8 cellular contexts compared by ENCODE assay signal in genomic region chr3:17740703-17741102, GRCh38. TPM values are rescaled to one million over a fixed set of nuclear protein-coding genes. Genes with fewer than 3 reads are reported as not detected.
DNase-seq lines count a peak whose midpoint lies in the region; ATAC-seq and TF ChIP-seq lines count a peak whose summit lies in the region.

No MANE protein-coding gene starts in this region.

- TF ChIP-seq CTCF in HEK293 (tag by site-specific recombination; IDR thresholded peaks at IDR 0.05) = no peak
- TF ChIP-seq CTCF in RWPE2 (IDR thresholded peaks at IDR 0.05; ENCODE audit: poor library complexity, severe bottlenecking) = no peak
- no peak for TF ChIP-seq CTCF in endodermal cell (conservative IDR thresholded peaks at IDR 0.05)

- H3K4me3 ChIP-seq in CD4-positive, CD25-positive, alpha-beta regulatory T cell (ENCODE audit: low read depth, low read length) = peak overlapping the region; percentile 88
- H3K4me3 ChIP-seq in HEK293 (ENCODE audit: low read depth, low read length) (no peak overlapping the region), RWPE2 (ENCODE audit: severe bottlenecking) (peak overlapping the region; percentile 58), endodermal cell (ENCODE audit: low read length) (peak overlapping the region; percentile 89)

- peak in 1 of 3 donors; percentile 17 for DNase-seq in CD4-positive, CD25-positive, alpha-beta regulatory T cell
- DNase-seq in RWPE2 (ENCODE audit: low spot score) (no peak), endodermal cell (no peak), non-pigmented ciliary epithelial cell (ENCODE audit: low read depth) (peak; percentile 43), NCI-H524 treated with DMSO at 0.1 percent for 48 hours (lab: John Stamatoyannopoulos, UW) (no peak), Ammon's horn (ENCODE audit: low spot score) (no peak)

- no peaks in the 10 kb centered on the region for H3K9me3 ChIP-seq in CD4-positive, CD25-positive, alpha-beta regulatory T cell (ENCODE audit: control insufficient read depth in 2 of 2, low read length in 2 of 2)
- no peaks in the 10 kb centered on the region for H3K9me3 ChIP-seq in HEK293 (ENCODE audit: control insufficient read depth, insufficient read depth, low read depth, low read length)
- H3K9me3 ChIP-seq in RWPE2 (ENCODE audit: severe bottlenecking) = no peaks in the 10 kb centered on the region
- no peaks in the 10 kb centered on the region for H3K9me3 ChIP-seq in endodermal cell (ENCODE audit: control insufficient read depth, low read length)

- CTCF ChIA-PET in HEK293 (lab: Yijun Ruan, JAX) = interaction anchor here (0.6 to 1.2 kb wide), 3 partner anchors 101 to 314 kb away, joined by 3 to 4 read pairs (median 3); no protein-coding TSS in a partner anchor

- H3K4me3 Mint-ChIP-seq in CD4-positive, CD25-positive, alpha-beta regulatory T cell = peak overlapping the region; percentile 90 to 97 (median 92)
- H3K4me3 Mint-ChIP-seq in endodermal cell = peak overlapping the region; percentile 85

- no peaks in the 10 kb centered on the region for H3K27me3 Mint-ChIP-seq in CD4-positive, CD25-positive, alpha-beta regulatory T cell
- H3K27me3 Mint-ChIP-seq in endodermal cell (ENCODE audit: insufficient read depth) = no peaks in the 10 kb centered on the region

- H3K27me3 ChIP-seq in CD4-positive, CD25-positive, alpha-beta regulatory T cell (ENCODE audit: control insufficient read depth, insufficient read depth, low read length) = no peaks in the 10 kb centered on the region
- no peaks in the 10 kb centered on the region for H3K27me3 ChIP-seq in RWPE2 (ENCODE audit: insufficient read depth, poor library complexity, severe bottlenecking)
- H3K27me3 ChIP-seq in endodermal cell (ENCODE audit: control insufficient read depth, insufficient read depth, low read length, poor library complexity, severe bottlenecking) = no peaks in the 10 kb centered on the region

- peaks cover 34 to 57% (median 43%) of the 10 kb centered on the region in 4 donors for H3K4me1 Mint-ChIP-seq in CD4-positive, CD25-positive, alpha-beta regulatory T cell
- H3K4me1 Mint-ChIP-seq in endodermal cell = peaks cover 42% of the 10 kb centered on the region

- POLR2A ChIA-PET in HEK293 (lab: Yijun Ruan, JAX) = interaction anchor here (1.0 kb wide), 1 partner anchor 10 kb away, joined by 3 read pairs; no protein-coding TSS in a partner anchor

- ATAC-seq in CD4-positive, CD25-positive, alpha-beta regulatory T cell (ENCODE audit: low read depth in 2 of 2) = no peak
- ATAC-seq in RWPE2 (ENCODE audit: low read depth) (peak; percentile 52), GM19455 (IDR thresholded peaks at IDR 0.05; ENCODE audit: unreplicated experiment) (no peak)

- peak overlapping the region; percentile 37 for H3K27ac ChIP-seq in CD4-positive, CD25-positive, alpha-beta regulatory T cell (ENCODE audit: insufficient read depth, low read length, poor library complexity, severe bottlenecking)
- H3K27ac ChIP-seq in HEK293 (ENCODE audit: extremely low read depth, low read depth, low read length) (peak overlapping the region; percentile 100), RWPE2 (ENCODE audit: poor library complexity, severe bottlenecking) (peak overlapping the region; percentile 98), endodermal cell (ENCODE audit: low read depth, low read length) (peak overlapping the region; percentile 98)

- H3K27ac Mint-ChIP-seq in CD4-positive, CD25-positive, alpha-beta regulatory T cell = peak overlapping the region; percentile 28 to 88 (median 85)
- peak overlapping the region; percentile 98 for H3K27ac Mint-ChIP-seq in endodermal cell

- H3K9me3 Mint-ChIP-seq in CD4-positive, CD25-positive, alpha-beta regulatory T cell = no peaks in the 10 kb centered on the region
- no peaks in the 10 kb centered on the region for H3K9me3 Mint-ChIP-seq in endodermal cell

- WGBS in endodermal cell (ENCODE audit: insufficient coverage in 1 of 2, insufficient read length in 1 of 2), 2 experiments = 80 to 91% methylated on average over 3 to 4 of the region's 4 CpGs

- peaks cover 37% of the 10 kb centered on the region for H3K4me1 ChIP-seq in CD4-positive, CD25-positive, alpha-beta regulatory T cell (ENCODE audit: control insufficient read depth, insufficient read depth, low read length, poor library complexity, severe bottlenecking)
- H3K4me1 ChIP-seq in HEK293 (ENCODE audit: control insufficient read depth, insufficient read depth, low read length) (peaks cover 12% of the 10 kb centered on the region; the same call in 1 of the 2 replicates), RWPE2 (ENCODE audit: insufficient read depth, poor library complexity, severe bottlenecking) (peaks cover 23% of the 10 kb centered on the region), endodermal cell (ENCODE audit: control insufficient read depth, insufficient read depth, low read length) (no peaks in the 10 kb centered on the region)

- H3K9ac ChIP-seq in endodermal cell (ENCODE audit: extremely low read depth, low read length, poor library complexity, severe bottlenecking) = peak overlapping the region; percentile 64

- no peaks in the 10 kb centered on the region for H3K36me3 ChIP-seq in CD4-positive, CD25-positive, alpha-beta regulatory T cell (ENCODE audit: control insufficient read depth, insufficient read depth, low read length)
- H3K36me3 ChIP-seq in HEK293 (ENCODE audit: control insufficient read depth in 2 of 2, insufficient read depth in 1 of 2, low read length in 2 of 2) = no peaks in the 10 kb centered on the region
- H3K36me3 ChIP-seq in RWPE2 (ENCODE audit: low read depth) = peaks cover 9% of the 10 kb centered on the region; the same call in 1 of the 2 replicates
- no peaks in the 10 kb centered on the region for H3K36me3 ChIP-seq in endodermal cell (ENCODE audit: control insufficient read depth, insufficient read depth, low read length)

- peaks cover 7% of the 10 kb centered on the region for H3K36me3 Mint-ChIP-seq in CD4-positive, CD25-positive, alpha-beta regulatory T cell
- H3K36me3 Mint-ChIP-seq in endodermal cell (ENCODE audit: low read depth) = no peaks in the 10 kb centered on the region

TF ChIP-seq in HEK293, 187 proteins besides CTCF, POLR2A, EP300 and RAD21 (continues in another document):
- TF ChIP-seq, protein P1, sequence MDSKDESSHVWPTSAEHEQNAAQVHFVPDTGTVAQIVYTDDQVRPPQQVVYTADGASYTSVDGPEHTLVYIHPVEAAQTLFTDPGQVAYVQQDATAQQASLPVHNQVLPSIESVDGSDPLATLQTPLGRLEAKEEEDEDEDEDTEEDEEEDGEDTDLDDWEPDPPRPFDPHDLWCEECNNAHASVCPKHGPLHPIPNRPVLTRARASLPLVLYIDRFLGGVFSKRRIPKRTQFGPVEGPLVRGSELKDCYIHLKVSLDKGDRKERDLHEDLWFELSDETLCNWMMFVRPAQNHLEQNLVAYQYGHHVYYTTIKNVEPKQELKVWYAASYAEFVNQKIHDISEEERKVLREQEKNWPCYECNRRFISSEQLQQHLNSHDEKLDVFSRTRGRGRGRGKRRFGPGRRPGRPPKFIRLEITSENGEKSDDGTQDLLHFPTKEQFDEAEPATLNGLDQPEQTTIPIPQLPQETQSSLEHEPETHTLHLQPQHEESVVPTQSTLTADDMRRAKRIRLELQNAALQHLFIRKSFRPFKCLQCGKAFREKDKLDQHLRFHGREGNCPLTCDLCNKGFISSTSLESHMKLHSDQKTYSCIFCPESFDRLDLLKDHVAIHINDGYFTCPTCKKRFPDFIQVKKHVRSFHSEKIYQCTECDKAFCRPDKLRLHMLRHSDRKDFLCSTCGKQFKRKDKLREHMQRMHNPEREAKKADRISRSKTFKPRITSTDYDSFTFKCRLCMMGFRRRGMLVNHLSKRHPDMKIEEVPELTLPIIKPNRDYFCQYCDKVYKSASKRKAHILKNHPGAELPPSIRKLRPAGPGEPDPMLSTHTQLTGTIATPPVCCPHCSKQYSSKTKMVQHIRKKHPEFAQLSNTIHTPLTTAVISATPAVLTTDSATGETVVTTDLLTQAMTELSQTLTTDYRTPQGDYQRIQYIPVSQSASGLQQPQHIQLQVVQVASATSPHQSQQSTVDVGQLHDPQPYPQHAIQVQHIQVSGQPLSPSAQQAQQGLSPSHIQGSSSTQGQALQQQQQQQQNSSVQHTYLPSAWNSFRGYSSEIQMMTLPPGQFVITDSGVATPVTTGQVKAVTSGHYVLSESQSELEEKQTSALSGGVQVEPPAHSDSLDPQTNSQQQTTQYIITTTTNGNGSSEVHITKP (tag by site-specific recombination; IDR thresholded peaks at IDR 0.05) = 0 out of 2 replicates have a peak, but pooled peaks have one; percentile 34
- TF ChIP-seq GLI4 (tag by site-specific recombination; IDR thresholded peaks at IDR 0.05) = no peak
- TF ChIP-seq YY1 (tag by site-specific recombination; IDR thresholded peaks at IDR 0.05) = no peak
- no peak for TF ChIP-seq ZNF658 (tag by site-specific recombination; IDR thresholded peaks at IDR 0.05)
- no peak for TF ChIP-seq RBAK (tag by site-specific recombination; IDR thresholded peaks at IDR 0.05)
- TF ChIP-seq ZNF324 (tag by site-specific recombination; IDR thresholded peaks at IDR 0.05) = no peak
- no peak for TF ChIP-seq ZNF2 (tag by site-specific recombination; IDR thresholded peaks at IDR 0.05)
- peak; percentile 47; the same call in 1 of the 2 replicates for TF ChIP-seq PRDM1 (tag by site-specific recombination; IDR thresholded peaks at IDR 0.05)
- peak; percentile 60 for TF ChIP-seq ZBTB17 (tag by site-specific recombination; IDR thresholded peaks at IDR 0.05)
- TF ChIP-seq ZNF548 (tag by site-specific recombination; IDR thresholded peaks at IDR 0.05) = no peak
- TF ChIP-seq PRDM6 (tag by site-specific recombination; IDR thresholded peaks at IDR 0.05) = peak; percentile 57

RNA-seq across cellular contexts. Expression of gene TBC1D5, which starts 1.7 kb away (rescaled TPM):
- total RNA-seq in CD4-positive, CD25-positive, alpha-beta regulatory T cell = 61.6 TPM
- polyA plus RNA-seq in CD4-positive, CD25-positive, alpha-beta regulatory T cell = 10 to 100 TPM; 27.6 to 38.8 (median 33.6) TPM
- 10 to 100 TPM; 68.8 to 77.7 TPM for total RNA-seq in endodermal cell
- polyA plus RNA-seq in endodermal cell (2013, experiment 1 of 2) = 51.6 TPM
- 46.0 TPM for polyA plus RNA-seq in endodermal cell (2013, experiment 2 of 2)

Comparison
In these comparisons a context has a peak if more than half of its experiments do, and no peak if none do; other contexts are left out.
1. H3K27ac ChIP-seq: peak in every context shown above with its lines; median percentile 100 in HEK293; 98 in RWPE2; 98 in endodermal cell; 37 in CD4-positive, CD25-positive, alpha-beta regulatory T cell.